8 cellular contexts compared by ENCODE assay signal in genomic region chr5:50325237-50325832, GRCh38.
DNase-seq lines count a peak whose midpoint lies in the region; ATAC-seq, FAIRE-seq and TF ChIP-seq lines count a peak whose summit lies in the region.

No MANE protein-coding gene starts in this region.

- in situ Hi-C loops in GM12878 (cut with MboI) = no loop called here

- TF ChIP-seq CTCF in GM12878 (IDR thresholded peaks at IDR 0.05 in 2 of 3, conservative IDR thresholded peaks at IDR 0.05 in 1 of 3; ENCODE audit: control insufficient read depth in 2 of 3, extremely low read depth in 1 of 3, insufficient read depth in 1 of 3, low read depth in 3 of 3, low read length in 3 of 3) = peak; percentile 48 to 67 (median 67); a peak in 5 of 6 replicates
- TF ChIP-seq CTCF in right lobe of liver (IDR thresholded peaks at IDR 0.05) = peak; percentile 52 to 72 (median 70)

- CTCF ChIA-PET in GM12878 (lab: Yijun Ruan, JAX) = interaction anchor here (0.7 to 2.5 kb wide), 3 partner anchors 9 to 427 kb away, joined by 3 to 9 read pairs (median 3); no protein-coding TSS in a partner anchor

- no peak overlapping the region for H3K4me3 ChIP-seq in GM12878
- no peak overlapping the region for H3K4me3 ChIP-seq in right lobe of liver
- no peak overlapping the region for H3K4me3 ChIP-seq in right cardiac atrium (ENCODE audit: low read length)

- H3K36me3 ChIP-seq in GM12878 (ENCODE audit: control insufficient read depth in 2 of 2, insufficient read depth in 2 of 2, low read length in 1 of 2) (no peaks in the 10 kb centered on the region), right lobe of liver (no peaks in the 10 kb centered on the region)

- TF ChIP-seq EP300 in GM12878 (IDR thresholded peaks at IDR 0.05; ENCODE audit: borderline replicate concordance in 1 of 2, control insufficient read depth in 1 of 2, low read depth in 2 of 2, low read length in 2 of 2) = no peak

- H3K27ac ChIP-seq in GM12878 (ENCODE audit: control insufficient read depth, insufficient read depth) (no peak overlapping the region), right lobe of liver (no peak overlapping the region), right cardiac atrium (ENCODE audit: low read length) (no peak overlapping the region)

- intact Hi-C loops in GM12878 (cut with micrococcal nuclease; ENCODE audit: unreplicated experiment) = loop anchor here (2.0 to 10.0 kb wide), 2 partner anchors 189 to 425 kb away; no protein-coding TSS in a partner anchor
- intact Hi-C loops in right lobe of liver (cut with DNase I) = no loop called here
- intact Hi-C loops in sciatic nerve (cut with DNase I) = no loop called here
- intact Hi-C loops in right cardiac atrium (cut with DNase I) = no loop called here

- H4K20me1 ChIP-seq in GM12878 (ENCODE audit: control insufficient read depth, insufficient read depth) = no peaks in the 10 kb centered on the region

- TF ChIP-seq POLR2A in GM12878 (IDR thresholded peaks at IDR 0.05; ENCODE audit: low read depth, low read length) (no peak), right lobe of liver (IDR thresholded peaks at IDR 0.05) (no peak)

- RAD21 ChIA-PET in GM12878 (lab: Charles Lee; ENCODE audit: unreplicated experiment) = no interaction called here

- POLR2A ChIA-PET in GM12878 (lab: Charles Lee) = no interaction called here

- H3K27me3 ChIP-seq in GM12878 (replicated peaks in 1 of 2; ENCODE audit: control insufficient read depth in 2 of 2, insufficient read depth in 2 of 2, low read length in 1 of 2) = no peaks in the 10 kb centered on the region
- no peaks in the 10 kb centered on the region for H3K27me3 ChIP-seq in right lobe of liver
- H3K27me3 ChIP-seq in right cardiac atrium (ENCODE audit: control insufficient read depth, insufficient read depth) = no peaks in the 10 kb centered on the region

- H3K79me2 ChIP-seq in GM12878 (ENCODE audit: control insufficient read depth, insufficient read depth, low read length) = no peaks in the 10 kb centered on the region

- 0% methylated on average over 4 of the region's 4 CpGs for WGBS in GM12878 (ENCODE audit: insufficient coverage, insufficient replicate concordance, low lambda C conversion rate, missing lambda C conversion rate)
- 6% methylated on average over 4 of the region's 4 CpGs for WGBS in right lobe of liver (ENCODE audit: insufficient coverage, low coverage, low lambda C conversion rate, missing lambda C conversion rate)
- WGBS in right cardiac atrium = 27% methylated on average over 4 of the region's 4 CpGs

- H3K4me2 ChIP-seq in GM12878 (ENCODE audit: control insufficient read depth, insufficient read depth) = no peak overlapping the region

- SMC1A ChIA-PET in GM12878 (lab: Charles Lee; ENCODE audit: uncharacterized antibody, unreplicated experiment) = no interaction called here

- TF ChIP-seq RAD21 in GM12878 (IDR thresholded peaks at IDR 0.05; ENCODE audit: insufficient read depth, low read depth, low read length) = peak; percentile 75

- DNase-seq in EL (peak; percentile 16), Kasumi-1 (lab: John Stamatoyannopoulos, UW) (peak; percentile 58 to 76), GM12878 (ENCODE audit: low read depth, low spot score) (no peak), right lobe of liver (no peak), middle frontal gyrus (ENCODE audit: extremely low spot score, low spot score) (no peak), sciatic nerve (ENCODE audit: low spot score) (no peak), right cardiac atrium (no peak)

- FAIRE-seq in GM12878 (lab: Jason Lieb, UNC) = peak; percentile 52

- no peak overlapping the region for H3K9ac ChIP-seq in GM12878 (ENCODE audit: control insufficient read depth, insufficient read depth, low read length)

- no peak for ATAC-seq in GM12878
- no peak for ATAC-seq in right lobe of liver
- ATAC-seq in HG02870 (IDR thresholded peaks at IDR 0.05; ENCODE audit: unreplicated experiment) = no peak
- no peak for ATAC-seq in sciatic nerve
- ATAC-seq in right cardiac atrium = no peak

- H2AFZ ChIP-seq in GM12878 (ENCODE audit: control insufficient read depth, low read depth, low read length) = no peak overlapping the region

- H3K4me1 ChIP-seq in GM12878 (ENCODE audit: control insufficient read depth, insufficient read depth, low read length) (no peaks in the 10 kb centered on the region), right lobe of liver (no peaks in the 10 kb centered on the region), right cardiac atrium (ENCODE audit: control insufficient read depth, insufficient read depth, low read length) (no peaks in the 10 kb centered on the region)

- H3K9me3 ChIP-seq in GM12878 (replicated peaks; ENCODE audit: control insufficient read depth, insufficient read depth, low read length) (no peaks in the 10 kb centered on the region), right lobe of liver (no peaks in the 10 kb centered on the region), right cardiac atrium (ENCODE audit: control insufficient read depth, low read length) (no peaks in the 10 kb centered on the region)

- no TSS peak for BruUV-seq in GM12878 (replicated peaks; lab: Mats Ljungman, UMichigan)

TF ChIP-seq in GM12878, 131 proteins besides CTCF, POLR2A, EP300 and RAD21:
- TF ChIP-seq USF2 (IDR thresholded peaks at IDR 0.05; ENCODE audit: borderline replicate concordance, low read depth, low read length) (no peak), SMC3 (IDR thresholded peaks at IDR 0.05; ENCODE audit: borderline replicate concordance, low read length) (peak; percentile 55; the same call in 1 of the 2 replicates)
TF ChIP-seq in GM12878: peak in this region for 1.

Comparison
In these comparisons a context has a peak if more than half of its experiments do, and no peak if none do; other contexts are left out.
1. DNase-seq: peak in EL (single experiment) and Kasumi-1 (2 of 2); none in GM12878 (single experiment), right lobe of liver (0 of 3), middle frontal gyrus (single experiment), sciatic nerve (single experiment) and right cardiac atrium (0 of 3).